Comparison of ENCODE assay signal across 9 cellular contexts in genomic region chr20:3691897-3692296, GRCh38. TPM values are rescaled to one million over a fixed set of nuclear protein-coding genes. Genes with fewer than 3 reads are reported as not detected.
"Had no signal": no experiment of that assay in that cellular context is flagged by ENCODE, and none has a peak within 500 bp of the region (broad histone marks: within the 10 kb centered on the region; RNA-seq: fewer than 3 reads in every experiment).

No MANE protein-coding gene starts in this region.

- H3K36me3 Mint-ChIP-seq: IgD-negative memory B cell had no signal

- DNase-seq: H9, HCEC 1CT, KBM-7 had no signal

- H3K27ac ChIP-seq: HL-60 had no signal

- FAIRE-seq: H1, H54 had no signal

- H3K4me3 Mint-ChIP-seq: GM23338, H9, IgD-negative memory B cell had no signal

- ATAC-seq: GM23338 had no signal

- H2AFZ ChIP-seq: GM23338 had no signal

- H3K4me2 ChIP-seq: GM23338 had no signal

- H3K4me1 Mint-ChIP-seq: IgD-negative memory B cell had no signal

- H3K27ac Mint-ChIP-seq: GM23338, H9, IgD-negative memory B cell had no signal

- H3K4me3 ChIP-seq: GM23338 had no signal

- H3K9me3 Mint-ChIP-seq: IgD-negative memory B cell had no signal

- H3K27me3 Mint-ChIP-seq: IgD-negative memory B cell had no signal

RNA-seq across cellular contexts. Expression of gene ADAM33, which starts 10.1 kb away (rescaled TPM):
- total RNA-seq: HT1080 had no signal
- polyA plus RNA-seq: IgD-negative memory B cell had no signal

RNA-seq across cellular contexts. Expression of gene SIGLEC1, which starts 20.5 kb away (rescaled TPM):
- total RNA-seq: GM23338, H1, H9, HT1080 had no signal
- polyA plus RNA-seq: GM23338, IgD-negative memory B cell had no signal

RNA-seq across cellular contexts. Expression of gene GFRA4, which starts 28.7 kb away (rescaled TPM):
- total RNA-seq: GM23338, H1, H9, HT1080 had no signal
- polyA plus RNA-seq: GM23338, IgD-negative memory B cell had no signal

RNA-seq across cellular contexts. Expression of gene HSPA12B, which starts 40.6 kb away (rescaled TPM):
- total RNA-seq: HT1080 had no signal
- polyA plus RNA-seq: IgD-negative memory B cell had no signal
